Comparison of ENCODE assay signal across 24 cellular contexts in the genomic region with DNA sequence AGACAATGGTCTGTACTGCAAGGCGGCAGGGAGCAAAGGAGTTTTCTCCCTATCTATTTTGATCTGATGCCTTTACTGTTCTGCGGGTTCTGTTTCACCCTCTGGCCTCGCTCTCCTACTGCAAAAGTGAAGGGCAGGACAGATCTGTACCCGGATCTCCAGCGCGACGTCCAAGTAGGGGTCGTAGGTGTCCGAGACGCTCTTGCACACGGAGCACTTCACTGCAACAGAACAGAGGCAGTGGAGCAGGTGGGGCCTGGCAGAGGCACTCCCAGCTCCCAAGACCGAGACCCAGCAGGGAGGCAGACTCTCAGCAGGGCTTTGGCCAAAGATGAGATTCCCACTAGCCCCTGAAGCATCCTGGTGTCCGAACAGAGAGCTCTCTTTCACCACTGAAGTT. TPM values are rescaled to one million over a fixed set of nuclear protein-coding genes. Genes with fewer than 3 reads are reported as not detected.
DNase-seq lines count a peak whose midpoint lies in the region; ATAC-seq and TF ChIP-seq lines count a peak whose summit lies in the region.
"Had no signal": no experiment of that assay in that cellular context is flagged by ENCODE, and none has a peak within 500 bp of the region (broad histone marks: within the 10 kb centered on the region; RNA-seq: fewer than 3 reads in every experiment).

No MANE protein-coding gene starts in this region.

- H3K9me3 ChIP-seq in heart right ventricle (no peaks in the 10 kb centered on the region), IMR-90 (ENCODE audit: control insufficient read depth, insufficient read depth, low read length) (no peaks in the 10 kb centered on the region), stomach (no peaks in the 10 kb centered on the region)
- H3K9me3 ChIP-seq: ascending aorta, gastrocnemius medialis, prostate gland, sigmoid colon, testis had no signal

- TF ChIP-seq POLR2A in IMR-90 (IDR thresholded peaks at IDR 0.05; ENCODE audit: low read depth, low read length) (no peak), stomach (IDR thresholded peaks at IDR 0.05) (no peak)

- H3K9ac ChIP-seq in IMR-90 (ENCODE audit: low read depth, low read length) = no peak overlapping the region

- H3K56ac ChIP-seq in IMR-90 (ENCODE audit: extremely low read depth, insufficient read depth, low read length) = no peak overlapping the region

- no TSS peak for BruUV-seq in IMR-90 (replicated peaks; lab: Mats Ljungman, UMichigan)

- peak overlapping the region; percentile 68; the same call in 1 of the 2 replicates for H2AK5ac ChIP-seq in IMR-90 (ENCODE audit: low read depth, low read length)

- H2AFZ ChIP-seq in IMR-90 (replicated peaks; ENCODE audit: low read length, poor library complexity) = no peak overlapping the region
- H2AFZ ChIP-seq: hepatocyte had no signal

- H3K79me1 ChIP-seq in IMR-90 (ENCODE audit: low read depth in 1 of 2, low read length in 2 of 2) = peaks cover 34 to 87% of the 10 kb centered on the region in 2 experiments

- H4K20me1 ChIP-seq in IMR-90 (ENCODE audit: insufficient read depth, low read length) = peaks cover 16% of the 10 kb centered on the region

- peaks cover 20% of the 10 kb centered on the region for H3K4me1 Mint-ChIP-seq in chondrocyte (ENCODE audit: low read depth)

- H2BK5ac ChIP-seq in IMR-90 (ENCODE audit: low read depth, low read length, poor library complexity, severe bottlenecking) = no peak overlapping the region

- intact Hi-C loops in Right ventricle myocardium inferior (cut with DNase I) (no loop called here), heart right ventricle (cut with DNase I) (no loop called here), IMR-90 (cut with micrococcal nuclease) (loop anchor here (10.0 kb wide), 1 partner anchor 326 kb away; no protein-coding TSS in a partner anchor), stomach (cut with DNase I; ENCODE audit: low total_unique reads) (no loop called here)

- no peak overlapping the region for H3K23ac ChIP-seq in IMR-90 (ENCODE audit: low read depth, low read length)

- in situ Hi-C loops in IMR-90 (cut with MboI; ENCODE audit: low sequenced_read_pairs) = no loop called here

- no peak overlapping the region for H4K8ac ChIP-seq in IMR-90 (ENCODE audit: low read depth in 2 of 2, low read length in 2 of 2)

- H4K5ac ChIP-seq in IMR-90 (ENCODE audit: low read depth, low read length) = no peak overlapping the region

- H3K9me1 ChIP-seq in IMR-90 (ENCODE audit: insufficient read depth, low read length) = peaks cover 17% of the 10 kb centered on the region

- H3K4me1 ChIP-seq in heart right ventricle = peaks cover 0 to 44% (median 7%) of the 10 kb centered on the region in 9 donors
- peaks cover 16% of the 10 kb centered on the region for H3K4me1 ChIP-seq in IMR-90 (ENCODE audit: control insufficient read depth, insufficient read depth, low read length)
- peaks cover 0 to 5% (median 0%) of the 10 kb centered on the region in 4 donors for H3K4me1 ChIP-seq in stomach
- H3K4me1 ChIP-seq: gastrocnemius medialis, prostate gland, sigmoid colon, testis had no signal

- H2AK9ac ChIP-seq in IMR-90 (replicated peaks; ENCODE audit: low read depth, low read length, poor library complexity) = no peak overlapping the region

- no peak for TF ChIP-seq EP300 in stomach (IDR thresholded peaks at IDR 0.05)

- H2BK120ac ChIP-seq in IMR-90 (ENCODE audit: low read depth, low read length) = no peak overlapping the region

- H3K27ac Mint-ChIP-seq in chondrocyte (ENCODE audit: unreplicated experiment) = no peak overlapping the region
- H3K27ac Mint-ChIP-seq: activated naive CD4-positive, alpha-beta T cell treated with anti-CD3 and anti-CD28 coated beads, Interleukin-2, amount 50 U/mL, for 24 hours; stimulated activated naive B cell treated with anti-CD40 and anti-IgM and Interleukin-4, amounts not matched to agents 10 μg/mL and 1 μg/mL and 100 μg/mL, for 72 hours had no signal

- no peak overlapping the region for H3K14ac ChIP-seq in IMR-90 (replicated peaks; ENCODE audit: low read depth, low read length)

- H3K4ac ChIP-seq in IMR-90 (ENCODE audit: low read depth, low read length) = no peak overlapping the region

- H3K36me3 ChIP-seq in heart right ventricle (peaks cover 5 to 100% (median 86%) of the 10 kb centered on the region in 9 donors), IMR-90 (ENCODE audit: control insufficient read depth, insufficient read depth, low read length) (peaks cover 65% of the 10 kb centered on the region), stomach (peaks cover 86 to 100% (median 100%) of the 10 kb centered on the region in 4 donors)

- peaks cover 47% of the 10 kb centered on the region for H3K36me3 Mint-ChIP-seq in chondrocyte (ENCODE audit: low read depth)

- H3K27me3 ChIP-seq in heart right ventricle = no peaks in the 10 kb centered on the region
- H3K27me3 ChIP-seq in IMR-90 (ENCODE audit: control insufficient read depth, insufficient read depth, low read length) = no peaks in the 10 kb centered on the region
- H3K27me3 ChIP-seq in stomach = no peaks in the 10 kb centered on the region
- H3K27me3 ChIP-seq: ascending aorta, gastrocnemius medialis, hepatocyte, sigmoid colon, testis had no signal

- no peak overlapping the region for H2BK15ac ChIP-seq in IMR-90 (ENCODE audit: low read depth, low read length)

- H3K4me3 Mint-ChIP-seq in chondrocyte (ENCODE audit: unreplicated experiment) = no peak overlapping the region
- H3K4me3 Mint-ChIP-seq: activated naive CD4-positive, alpha-beta T cell treated with anti-CD3 and anti-CD28 coated beads, Interleukin-2, amount 50 U/mL, for 24 hours; stimulated activated naive B cell treated with anti-CD40 and anti-IgM and Interleukin-4, amounts not matched to agents 10 μg/mL and 1 μg/mL and 100 μg/mL, for 72 hours had no signal

- peak overlapping the region in 1 of 10 donors; percentile 87 for H3K27ac ChIP-seq in heart right ventricle
- no peak overlapping the region for H3K27ac ChIP-seq in IMR-90 (ENCODE audit: insufficient read depth, low read length)
- no peak overlapping the region for H3K27ac ChIP-seq in stomach
- H3K27ac ChIP-seq: ascending aorta, gastrocnemius medialis, hepatocyte, HL-60, prostate gland, testis had no signal

- no peak overlapping the region; the same call in 1 of the 2 replicates for H2BK20ac ChIP-seq in IMR-90 (ENCODE audit: low read depth, low read length)

- no peaks in the 10 kb centered on the region for H3K27me3 Mint-ChIP-seq in chondrocyte (ENCODE audit: low read depth)
- H3K27me3 Mint-ChIP-seq: activated naive CD4-positive, alpha-beta T cell treated with anti-CD3 and anti-CD28 coated beads, Interleukin-2, amount 50 U/mL, for 24 hours; stimulated activated naive B cell treated with anti-CD40 and anti-IgM and Interleukin-4, amounts not matched to agents 10 μg/mL and 1 μg/mL and 100 μg/mL, for 72 hours had no signal

- CTCF ChIA-PET in IMR-90 (lab: Yijun Ruan, JAX) (interaction anchor here (0.9 kb wide), 1 partner anchor 16 kb away, joined by 3 read pairs; no protein-coding TSS in a partner anchor), GM10248 (lab: Yijun Ruan, JAX) (interaction anchor here (1.1 to 2.2 kb wide), 2 partner anchors 12 to 21 kb away, joined by 3 to 5 read pairs; no protein-coding TSS in a partner anchor)

- no peak overlapping the region for H4K91ac ChIP-seq in IMR-90 (ENCODE audit: insufficient read depth, low read depth, low read length)

- TF ChIP-seq RAD21 in IMR-90 (IDR thresholded peaks at IDR 0.05; ENCODE audit: low read length) = no peak

- ATAC-seq in Right ventricle myocardium inferior = no peak
- no peak for ATAC-seq in heart right ventricle
- ATAC-seq in IMR-90 (ENCODE audit: low read depth) = no peak
- ATAC-seq: gastrocnemius medialis; SK-N-SH treated with all-trans-retinoic acid at 6 μM for 48 hours; stimulated activated naive B cell treated with anti-CD40 and anti-IgM and Interleukin-4, amounts not matched to agents 10 μg/mL and 1 μg/mL and 100 μg/mL, for 72 hours had no signal

- WGBS in heart right ventricle, 2 donors = 93% methylated on average over 13 of the region's 13 CpGs
- WGBS in IMR-90 (ENCODE audit: extremely low coverage in 2 of 2, insufficient read length in 1 of 2), 2 experiments = 98% methylated on average over 7 of the region's 13 CpGs; no CpG with 5 or more reads in 1 of the 2 experiments
- 86 to 97% (median 93%) methylated on average over 13 of the region's 13 CpGs for WGBS in stomach, 5 donors

- DNase-seq in Right ventricle myocardium inferior (ENCODE audit: missing footprints) = peak; percentile 37
- DNase-seq in heart right ventricle = no peak
- DNase-seq in IMR-90 = no peak
- DNase-seq in chondrocyte (ENCODE audit: low spot score) = peak; percentile 61
- no peak for DNase-seq in GM10248 (ENCODE audit: extremely low spot score)
- no peak for DNase-seq in iPS-NIHi7 (ENCODE audit: extremely low spot score)
- no peak for DNase-seq in stomach
- DNase-seq: activated CD8-positive, alpha-beta memory T cell treated with anti-CD3 and anti-CD28 coated beads for 24 hours; activated T-cell treated with anti-CD3 and anti-CD28 coated beads, Interleukin-2, amount 50 U/mL, for 48 hours; DMS153; gastrocnemius medialis; mesenchymal stem cell; NCI-H446; RPMI8226; sigmoid colon; stimulated activated naive B cell treated with anti-CD40 and anti-IgM and Interleukin-4, amounts not matched to agents 10 μg/mL and 1 μg/mL and 100 μg/mL, for 72 hours; T1000; testis had no signal

- dilution Hi-C loops in IMR-90 (cut with HindIII; ENCODE audit: low sequenced_read_pairs, unreplicated experiment) = no loop called here

- TF ChIP-seq CTCF in heart right ventricle (IDR thresholded peaks at IDR 0.05) = no peak
- TF ChIP-seq CTCF in IMR-90 (conservative IDR thresholded peaks at IDR 0.05; ENCODE audit: low read depth, low read length) = no peak
- TF ChIP-seq CTCF in chondrocyte (IDR thresholded peaks at IDR 0.05) = no peak
- TF ChIP-seq CTCF in GM10248 (IDR thresholded peaks at IDR 0.05; ENCODE audit: control extremely low read depth, extremely low read depth, low read depth, missing control alignments) = no peak
- TF ChIP-seq CTCF in stomach (IDR thresholded peaks at IDR 0.05) = no peak

- POLR2A ChIA-PET in IMR-90 (lab: Charles Lee; ENCODE audit: unreplicated experiment) (no interaction called here), GM10248 (lab: Yijun Ruan, JAX) (no interaction called here)

- no peak overlapping the region for H3K4me3 ChIP-seq in heart right ventricle
- H3K4me3 ChIP-seq in IMR-90 (ENCODE audit: insufficient read depth, low read depth, low read length) = no peak overlapping the region
- no peak overlapping the region for H3K4me3 ChIP-seq in stomach
- H3K4me3 ChIP-seq: ascending aorta, gastrocnemius medialis, hepatocyte, prostate gland, sigmoid colon, testis had no signal

- H3K9me3 Mint-ChIP-seq in chondrocyte (ENCODE audit: low read depth) = no peaks in the 10 kb centered on the region
- H3K9me3 Mint-ChIP-seq: activated naive CD4-positive, alpha-beta T cell treated with anti-CD3 and anti-CD28 coated beads, Interleukin-2, amount 50 U/mL, for 24 hours; stimulated activated naive B cell treated with anti-CD40 and anti-IgM and Interleukin-4, amounts not matched to agents 10 μg/mL and 1 μg/mL and 100 μg/mL, for 72 hours had no signal

- no peak overlapping the region for H3K4me2 ChIP-seq in IMR-90 (ENCODE audit: low read depth, low read length)
- H3K4me2 ChIP-seq: hepatocyte had no signal

- no peak overlapping the region for H3K18ac ChIP-seq in IMR-90 (ENCODE audit: low read depth, low read length)

RNA-seq across cellular contexts. Expression of gene USP36, which starts 19.8 kb away (rescaled TPM):
- total RNA-seq in Right ventricle myocardium inferior (18.4 TPM), heart right ventricle (10 to 100 TPM; 20.1 to 28.8 (median 24.9) TPM), IMR-90 (2012; rRNA removed) (28.3 and 30.6 TPM in 2 replicates), chondrocyte (45.1 to 51.2 TPM (median 49.6 TPM) in 3 replicates), stomach (100 to 1,000 TPM in 1 of 5 donors, 10 to 100 TPM in 4; 33.3 to 106 (median 42.0) TPM)
- polyA plus RNA-seq in heart right ventricle (10 to 100 TPM; 10.0 to 15.4 TPM), IMR-90 (2012; rRNA removed) (38.3 and 39.7 TPM in 2 replicates), stomach (10 to 100 TPM; 14.2 to 20.9 (median 15.3) TPM)
- polyA plus RNA-seq in IMR-90 (2012; cell fraction: cytosol; rRNA removed) = 21.7 and 22.5 TPM in 2 replicates
- polyA plus RNA-seq in IMR-90 (2012; cell fraction: nucleus; rRNA removed; ENCODE audit: low replicate concordance) = 135 and 196 TPM in 2 replicates

RNA-seq across cellular contexts. Expression of gene CYTH1, which starts 38.8 kb away (rescaled TPM):
- total RNA-seq in Right ventricle myocardium inferior (34.0 TPM), heart right ventricle (10 to 100 TPM; 23.5 to 46.9 (median 34.8) TPM), IMR-90 (2012; rRNA removed) (7.9 and 8.3 TPM in 2 replicates), chondrocyte (79.2 to 155 TPM (median 80.8 TPM) in 3 replicates), stomach (100 to 1,000 TPM in 2 of 5 donors, 10 to 100 TPM in 3; 32.7 to 137 (median 80.2) TPM)
- polyA plus RNA-seq in heart right ventricle (10 to 100 TPM; 22.3 to 31.5 TPM), IMR-90 (2012; rRNA removed) (10.1 and 12.4 TPM in 2 replicates), stomach (10 to 100 TPM; 29.6 to 51.5 (median 30.6) TPM)
- polyA plus RNA-seq in IMR-90 (2012; cell fraction: cytosol; rRNA removed) = 6.2 and 9.0 TPM in 2 replicates
- polyA plus RNA-seq in IMR-90 (2012; cell fraction: nucleus; rRNA removed; ENCODE audit: low replicate concordance) = 46.8 and 57.8 TPM in 2 replicates

Comparison
In these comparisons a context has a peak if more than half of its experiments do, and no peak if none do; other contexts are left out.
1. DNase-seq: peak in Right ventricle myocardium inferior (single experiment) and chondrocyte (single experiment); none in heart right ventricle (0 of 2), IMR-90 (single experiment), GM10248 (single experiment), iPS-NIHi7 (single experiment) and stomach (single experiment).